ENCODE assay signal across 14 cellular contexts in genomic region chr2:174108579-174108978, GRCh38.
"Had no signal": no experiment of that assay in that cellular context is flagged by ENCODE, and none has a peak within 500 bp of the region (broad histone marks: within the 10 kb centered on the region; RNA-seq: fewer than 3 reads in every experiment).

No MANE protein-coding gene starts in this region.

- DNase-seq: cortex of kidney; dorsolateral prefrontal cortex; effector CD8-positive, alpha-beta T cell; gastrocnemius medialis; heart right ventricle; hypothalamus; kidney glomerular epithelial cell; mesendoderm; naive B cell; psoas muscle; sigmoid colon; stimulated activated CD4-positive, alpha-beta T cell treated with anti-CD3 and anti-CD28 coated beads, Interleukin-2, amount 100 ng/mL, for 24 hours; stimulated activated CD4-positive, alpha-beta T cell treated with anti-CD3 and anti-CD28 coated beads, Interleukin-4, amount 100 ng/mL, for 4 hours; stimulated activated naive CD4-positive, alpha-beta T cell treated with Interleukin-2 at 50 U/mL for 16 hours had no signal

- ATAC-seq: gastrocnemius medialis, heart right ventricle, psoas muscle had no signal
